In genomic region chr2:176468471-176468870, GRCh38 we compare ENCODE assay signal across 23 cellular contexts.
DNase-seq lines count a peak whose midpoint lies in the region; ATAC-seq and TF ChIP-seq lines count a peak whose summit lies in the region.
"Had no signal": no experiment of that assay in that cellular context is flagged by ENCODE, and none has a peak within 500 bp of the region (broad histone marks: within the 10 kb centered on the region; RNA-seq: fewer than 3 reads in every experiment).

No MANE protein-coding gene starts in this region.

- POLR2A ChIA-PET in naive thymus-derived CD8-positive, alpha-beta T cell (lab: Charles Lee): no interaction called here

- TF ChIP-seq POLR2A in sigmoid colon (IDR thresholded peaks at IDR 0.05) (no peak), thyroid gland (IDR thresholded peaks at IDR 0.05) (no peak)

- H3K27ac Mint-ChIP-seq in naive thymus-derived CD8-positive, alpha-beta T cell: no peak overlapping the region
- H3K27ac Mint-ChIP-seq: B cell, CD14-positive monocyte, GM23338 had no signal

- no peak overlapping the region for H3K4me3 Mint-ChIP-seq in naive thymus-derived CD8-positive, alpha-beta T cell
- H3K4me3 Mint-ChIP-seq: B cell, CD14-positive monocyte, GM23338 had no signal

- no peaks in the 10 kb centered on the region for H3K9me3 Mint-ChIP-seq in naive thymus-derived CD8-positive, alpha-beta T cell
- H3K9me3 Mint-ChIP-seq: GM23338 had no signal

- H3K27me3 Mint-ChIP-seq in naive thymus-derived CD8-positive, alpha-beta T cell: peaks cover 13 to 45% (median 25%) of the 10 kb centered on the region in 5 donors

- no peaks in the 10 kb centered on the region for H3K36me3 ChIP-seq in mucosa of descending colon (ENCODE audit: low read depth)
- no peaks in the 10 kb centered on the region for H3K36me3 ChIP-seq in sigmoid colon
- no peaks in the 10 kb centered on the region for H3K36me3 ChIP-seq in thyroid gland
- H3K36me3 ChIP-seq: SJSA1 had no signal

- no peaks in the 10 kb centered on the region for H3K27me3 ChIP-seq in sigmoid colon
- H3K27me3 ChIP-seq in thyroid gland: peaks cover 4% of the 10 kb centered on the region
- H3K27me3 ChIP-seq: SJSA1 had no signal

- H3K4me3 ChIP-seq in mucosa of descending colon: no peak overlapping the region
- no peak overlapping the region for H3K4me3 ChIP-seq in sigmoid colon
- no peak overlapping the region for H3K4me3 ChIP-seq in thyroid gland (replicated peaks in 1 of 3)
- H3K4me3 ChIP-seq: GM23338, K562, SJSA1 had no signal

- H3K9me3 ChIP-seq in mucosa of descending colon (no peaks in the 10 kb centered on the region), sigmoid colon (no peaks in the 10 kb centered on the region), thyroid gland (no peaks in the 10 kb centered on the region)
- H3K9me3 ChIP-seq: SJSA1 had no signal

- H3K27ac ChIP-seq in sigmoid colon: no peak overlapping the region
- H3K27ac ChIP-seq in thyroid gland: no peak overlapping the region
- H3K27ac ChIP-seq: HL-60, SJSA1 had no signal

- intact Hi-C loops in mucosa of descending colon (cut with DNase I, micrococcal nuclease): no loop called here
- intact Hi-C loops in sigmoid colon (cut with DNase I): no loop called here
- intact Hi-C loops in thyroid gland (cut with DNase I): no loop called here

- no peaks in the 10 kb centered on the region for H3K4me1 ChIP-seq in mucosa of descending colon (ENCODE audit: low read depth)
- H3K4me1 ChIP-seq in sigmoid colon: peaks cover 0 to 15% (median 6%) of the 10 kb centered on the region in 4 donors
- H3K4me1 ChIP-seq in thyroid gland: no peaks in the 10 kb centered on the region

- H3K36me3 Mint-ChIP-seq in naive thymus-derived CD8-positive, alpha-beta T cell: no peaks in the 10 kb centered on the region
- H3K36me3 Mint-ChIP-seq: CD14-positive monocyte had no signal

- no peak for TF ChIP-seq EP300 in sigmoid colon (IDR thresholded peaks at IDR 0.05)

- TF ChIP-seq CTCF in mucosa of descending colon (IDR thresholded peaks at IDR 0.05): no peak
- no peak for TF ChIP-seq CTCF in sigmoid colon (IDR thresholded peaks at IDR 0.05)
- no peak for TF ChIP-seq CTCF in thyroid gland (IDR thresholded peaks at IDR 0.05)

- ATAC-seq in esophagus mucosa (peak; percentile 63), mucosa of descending colon (peak; percentile 10), GM19023 (IDR thresholded peaks at IDR 0.05; ENCODE audit: unreplicated experiment) (no peak)
- ATAC-seq in naive thymus-derived CD8-positive, alpha-beta T cell: no peak
- ATAC-seq: GM23338, HCT116, HepG2, K562, Right ventricle myocardium inferior had no signal

- DNase-seq in EL (peak; percentile 30), M059J (ENCODE audit: low read depth) (peak; percentile 34), mucosa of descending colon (no peak), sigmoid colon (no peak), thyroid gland (no peak)
- no peak for DNase-seq in naive thymus-derived CD8-positive, alpha-beta T cell
- DNase-seq: DMS53, NCI-H1105 treated with DMSO at 0.1 percent for 48 hours, NCI-H1694, NCI-H2081, NCI-H2171 treated with DMSO at 0.1 percent for 48 hours, NCI-H446 had no signal

- 18 to 65% methylated on average over 2 of the region's 2 CpGs for WGBS in sigmoid colon, 2 donors
- WGBS in thyroid gland, 2 donors: 86 to 96% methylated on average over 2 of the region's 2 CpGs

- H3K4me1 Mint-ChIP-seq in naive thymus-derived CD8-positive, alpha-beta T cell: peaks cover 3 to 17% (median 13%) of the 10 kb centered on the region in 4 donors

Comparison
In these comparisons a context has a peak if more than half of its experiments do, and no peak if none do; other contexts are left out.
1. DNase-seq: peak in EL (single experiment) and M059J (single experiment); none in mucosa of descending colon (0 of 3), sigmoid colon (single experiment), thyroid gland (0 of 2) and naive thymus-derived CD8-positive, alpha-beta T cell (0 of 10).
2. ATAC-seq: peak in esophagus mucosa (single experiment) and mucosa of descending colon (single experiment); none in GM19023 (single experiment) and naive thymus-derived CD8-positive, alpha-beta T cell (0 of 2).